Comparison of ENCODE assay signal across 21 cellular contexts in the genomic region with DNA sequence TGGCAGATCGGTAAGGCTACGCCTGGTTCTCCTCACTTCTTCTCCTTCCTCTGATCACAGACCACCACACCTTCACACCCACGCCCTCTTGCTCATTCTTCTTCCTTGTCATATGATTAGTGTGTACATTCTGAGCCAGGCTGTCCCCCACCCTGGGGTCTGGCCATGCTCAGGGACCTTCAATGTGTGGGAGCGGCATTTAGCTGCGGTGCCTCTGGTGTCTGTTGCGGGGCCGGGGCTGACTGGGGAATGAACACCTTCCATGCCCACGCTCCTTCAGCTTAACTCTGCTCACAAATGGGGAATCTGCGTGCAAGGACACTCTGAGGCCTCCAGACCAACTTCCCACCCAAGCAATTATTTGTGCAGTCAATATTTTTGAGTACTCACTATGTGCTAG. TPM values are rescaled to one million over a fixed set of nuclear protein-coding genes. Genes with fewer than 3 reads are reported as not detected.
DNase-seq lines count a peak whose midpoint lies in the region; ATAC-seq and TF ChIP-seq lines count a peak whose summit lies in the region.
"Had no signal": no experiment of that assay in that cellular context is flagged by ENCODE, and none has a peak within 500 bp of the region (broad histone marks: within the 10 kb centered on the region; RNA-seq: fewer than 3 reads in every experiment).

No MANE protein-coding gene starts in this region.

- peak; percentile 17 for DNase-seq in activated naive CD8-positive, alpha-beta T cell treated with anti-CD3 and anti-CD28 coated beads, Interleukin-2, amount 10 ng/mL, durations not matched to agents 7 days and 5 days
- DNase-seq in activated naive CD8-positive, alpha-beta T cell treated with anti-CD3 and anti-CD28 coated beads, Interleukin-2, amount 50 U/mL, for 24 hours = no peak
- DNase-seq in chondrocyte (ENCODE audit: low spot score) (peak; percentile 61), progenitor cell of endocrine pancreas (ENCODE audit: low spot score, unreplicated experiment) (no peak), aorta (peak; percentile 31 to 58), H4 (ENCODE audit: low spot score) (no peak)
- DNase-seq: Calu3, DMS79 treated with DMSO at 0.1 percent for 48 hours, GF-D8, GOT3, HCEC 1CT, NCI-H1092, NCI-H1417 treated with DMSO at 0.1 percent for 48 hours, NCI-H1694 treated with DMSO at 0.1 percent for 48 hours, NCI-H2081, NCI-H226, NCI-H510A, NCI-H69, RPMI8226, SHP77 had no signal

- H3K27ac Mint-ChIP-seq in activated naive CD8-positive, alpha-beta T cell treated with anti-CD3 and anti-CD28 coated beads, Interleukin-2, amount 10 ng/mL, durations not matched to agents 7 days and 5 days = no peak overlapping the region
- no peak overlapping the region for H3K27ac Mint-ChIP-seq in activated naive CD8-positive, alpha-beta T cell treated with anti-CD3 and anti-CD28 coated beads, Interleukin-2, amount 50 U/mL, for 24 hours
- H3K27ac Mint-ChIP-seq in chondrocyte (ENCODE audit: unreplicated experiment) (no peak overlapping the region), progenitor cell of endocrine pancreas (peak overlapping the region; percentile 23)

- H3K27me3 Mint-ChIP-seq in activated naive CD8-positive, alpha-beta T cell treated with anti-CD3 and anti-CD28 coated beads, Interleukin-2, amount 10 ng/mL, durations not matched to agents 7 days and 5 days = no peaks in the 10 kb centered on the region
- no peaks in the 10 kb centered on the region for H3K27me3 Mint-ChIP-seq in activated naive CD8-positive, alpha-beta T cell treated with anti-CD3 and anti-CD28 coated beads, Interleukin-2, amount 50 U/mL, for 24 hours
- H3K27me3 Mint-ChIP-seq in chondrocyte (ENCODE audit: low read depth) (no peaks in the 10 kb centered on the region), progenitor cell of endocrine pancreas (no peaks in the 10 kb centered on the region)

- WGBS in aorta, 2 donors = 95 to 97% methylated on average over 9 of the region's 9 CpGs

- no peaks in the 10 kb centered on the region for H3K9me3 ChIP-seq in aorta (ENCODE audit: control insufficient read depth, low read length)

- H3K36me3 Mint-ChIP-seq in activated naive CD8-positive, alpha-beta T cell treated with anti-CD3 and anti-CD28 coated beads, Interleukin-2, amount 10 ng/mL, durations not matched to agents 7 days and 5 days = no peaks in the 10 kb centered on the region
- H3K36me3 Mint-ChIP-seq in activated naive CD8-positive, alpha-beta T cell treated with anti-CD3 and anti-CD28 coated beads, Interleukin-2, amount 50 U/mL, for 24 hours (ENCODE audit: low read depth) = peaks cover 5% of the 10 kb centered on the region
- H3K36me3 Mint-ChIP-seq in chondrocyte (ENCODE audit: low read depth) (peaks cover 15% of the 10 kb centered on the region), progenitor cell of endocrine pancreas (ENCODE audit: insufficient read depth) (peaks cover 21% of the 10 kb centered on the region)

- H3K36me3 ChIP-seq in aorta (ENCODE audit: control insufficient read depth in 1 of 2, insufficient read depth in 2 of 2, low read length in 1 of 2) = peaks cover 0 to 4% of the 10 kb centered on the region in 2 donors

- H3K27ac ChIP-seq in aorta (ENCODE audit: low read depth in 1 of 2, low read length in 2 of 2) = no peak overlapping the region

- H3K4me3 ChIP-seq in aorta (ENCODE audit: low read length in 2 of 2) = no peak overlapping the region

- no peaks in the 10 kb centered on the region for H3K4me1 ChIP-seq in aorta (ENCODE audit: control insufficient read depth in 1 of 2, insufficient read depth in 2 of 2, low read length in 2 of 2)

- TF ChIP-seq CTCF in chondrocyte (IDR thresholded peaks at IDR 0.05) (no peak), progenitor cell of endocrine pancreas (IDR thresholded peaks at IDR 0.05; ENCODE audit: unreplicated experiment) (no peak)

- no peak overlapping the region for H3K4me3 Mint-ChIP-seq in activated naive CD8-positive, alpha-beta T cell treated with anti-CD3 and anti-CD28 coated beads, Interleukin-2, amount 10 ng/mL, durations not matched to agents 7 days and 5 days
- no peak overlapping the region for H3K4me3 Mint-ChIP-seq in activated naive CD8-positive, alpha-beta T cell treated with anti-CD3 and anti-CD28 coated beads, Interleukin-2, amount 50 U/mL, for 24 hours
- H3K4me3 Mint-ChIP-seq in chondrocyte (ENCODE audit: unreplicated experiment) (no peak overlapping the region), progenitor cell of endocrine pancreas (ENCODE audit: low read depth) (no peak overlapping the region)

- POLR2A ChIA-PET in activated naive CD8-positive, alpha-beta T cell treated with anti-CD3 and anti-CD28 coated beads, Interleukin-2, amount 10 ng/mL, durations not matched to agents 7 days and 5 days (lab: Charles Lee) = no interaction called here

- intact Hi-C loops in aorta (cut with DNase I) = loop anchor here in 1 of 2 donors (10.0 kb wide), 1 partner anchor 301 kb away; no protein-coding TSS in a partner anchor

- H3K9me3 Mint-ChIP-seq in activated naive CD8-positive, alpha-beta T cell treated with anti-CD3 and anti-CD28 coated beads, Interleukin-2, amount 10 ng/mL, durations not matched to agents 7 days and 5 days = no peaks in the 10 kb centered on the region
- H3K9me3 Mint-ChIP-seq in activated naive CD8-positive, alpha-beta T cell treated with anti-CD3 and anti-CD28 coated beads, Interleukin-2, amount 50 U/mL, for 24 hours = no peaks in the 10 kb centered on the region
- no peaks in the 10 kb centered on the region for H3K9me3 Mint-ChIP-seq in chondrocyte (ENCODE audit: low read depth)
- H3K9me3 Mint-ChIP-seq in progenitor cell of endocrine pancreas (ENCODE audit: low read depth) = no peaks in the 10 kb centered on the region

- no peaks in the 10 kb centered on the region for H3K27me3 ChIP-seq in aorta (ENCODE audit: control insufficient read depth in 1 of 2, insufficient read depth in 2 of 2, low read length in 1 of 2)

- no peaks in the 10 kb centered on the region for H3K4me1 Mint-ChIP-seq in activated naive CD8-positive, alpha-beta T cell treated with anti-CD3 and anti-CD28 coated beads, Interleukin-2, amount 10 ng/mL, durations not matched to agents 7 days and 5 days
- no peaks in the 10 kb centered on the region for H3K4me1 Mint-ChIP-seq in activated naive CD8-positive, alpha-beta T cell treated with anti-CD3 and anti-CD28 coated beads, Interleukin-2, amount 50 U/mL, for 24 hours
- H3K4me1 Mint-ChIP-seq in chondrocyte (ENCODE audit: low read depth) (peaks cover 7% of the 10 kb centered on the region), progenitor cell of endocrine pancreas (ENCODE audit: low read depth) (no peaks in the 10 kb centered on the region)

- no peak for ATAC-seq in activated naive CD8-positive, alpha-beta T cell treated with anti-CD3 and anti-CD28 coated beads, Interleukin-2, amount 10 ng/mL, durations not matched to agents 7 days and 5 days (ENCODE audit: low read depth)
- ATAC-seq in activated naive CD8-positive, alpha-beta T cell treated with anti-CD3 and anti-CD28 coated beads, Interleukin-2, amount 50 U/mL, for 24 hours = no peak
- ATAC-seq in aorta (ENCODE audit: low FRiP score) = no peak
- no peak for ATAC-seq in HG03439 (IDR thresholded peaks at IDR 0.05; ENCODE audit: unreplicated experiment)

RNA-seq across cellular contexts. Expression of a gene that starts 29.4 kb away (rescaled TPM):
- 10 to 100 TPM; 22.8 to 27.1 TPM for total RNA-seq in activated naive CD8-positive, alpha-beta T cell treated with anti-CD3 and anti-CD28 coated beads, Interleukin-2, amount 10 ng/mL, durations not matched to agents 7 days and 5 days
- 152 to 232 TPM (median 222 TPM) in 3 replicates for total RNA-seq in chondrocyte
- total RNA-seq in progenitor cell of endocrine pancreas = 215 and 221 TPM in 2 replicates
- 10 to 100 TPM; 88.2 to 95.1 TPM for total RNA-seq in aorta
- polyA plus RNA-seq in aorta = 100 to 1,000 TPM in 1 of 2 donors, 10 to 100 TPM in 1; 24.5 to 181 TPM
- total RNA-seq in H4 (2014; rRNA removed; shearing (Covaris generic)) = 83.8 and 92.7 TPM in 2 replicates

RNA-seq across cellular contexts. Expression of a gene that starts 46.0 kb away (rescaled TPM):
- not detected for total RNA-seq in activated naive CD8-positive, alpha-beta T cell treated with anti-CD3 and anti-CD28 coated beads, Interleukin-2, amount 10 ng/mL, durations not matched to agents 7 days and 5 days
- total RNA-seq in chondrocyte (0.12 to 0.53 TPM (median 0.13 TPM) in 3 replicates), progenitor cell of endocrine pancreas (0.55 and 0.62 TPM in 2 replicates), aorta (not detected)
- polyA plus RNA-seq in aorta = under 1 TPM; 0.05 to 0.25 TPM
- 0.15 TPM in 1 of 2 replicates, not detected in the other for total RNA-seq in H4 (2014; rRNA removed; shearing (Covaris generic))

Comparison
In these comparisons a context has a peak if more than half of its experiments do, and no peak if none do; other contexts are left out.
1. DNase-seq: peak in activated naive CD8-positive, alpha-beta T cell treated with anti-CD3 and anti-CD28 coated beads, Interleukin-2, amount 10 ng/mL, durations not matched to agents 7 days and 5 days (single experiment), chondrocyte (single experiment) and aorta (2 of 2); none in activated naive CD8-positive, alpha-beta T cell treated with anti-CD3 and anti-CD28 coated beads, Interleukin-2, amount 50 U/mL, for 24 hours (single experiment), progenitor cell of endocrine pancreas (single experiment) and H4 (single experiment).